In genomic region chr4:61837395-61837794, GRCh38 we compare ENCODE assay signal across 23 cellular contexts.
"Had no signal": no experiment of that assay in that cellular context is flagged by ENCODE, and none has a peak within 500 bp of the region (broad histone marks: within the 10 kb centered on the region; RNA-seq: fewer than 3 reads in every experiment).

No MANE protein-coding gene starts in this region.

- H3K36me3 Mint-ChIP-seq: activated naive CD4-positive, alpha-beta T cell treated with anti-CD3 and anti-CD28 coated beads, Interleukin-2, amount 50 U/mL, for 24 hours had no signal

- H3K4me3 ChIP-seq: breast epithelium, Peyer's patch had no signal

- H3K27me3 Mint-ChIP-seq: activated CD8-positive, alpha-beta T cell treated with anti-CD3 and anti-CD28 coated beads for 36 hours; activated naive CD4-positive, alpha-beta T cell treated with anti-CD3 and anti-CD28 coated beads, Interleukin-2, amount 50 U/mL, for 24 hours had no signal

- H3K4me3 Mint-ChIP-seq: activated CD8-positive, alpha-beta T cell treated with anti-CD3 and anti-CD28 coated beads for 36 hours; activated naive CD4-positive, alpha-beta T cell treated with anti-CD3 and anti-CD28 coated beads, Interleukin-2, amount 50 U/mL, for 24 hours; activated T-helper 1 cell treated with anti-CD3 and anti-CD28 coated beads, Interleukin-12 subunit alpha, Interleukin-12 subunit beta, Interleukin-2, Interleukin-4 antibody, amounts not matched to agents 30 ng/mL and 10 ng/mL and 1 ng/mL, durations not matched to agents 14 hours and 24 hours and 36 hours; T-helper 1 cell treated with Interleukin-12 subunit alpha and Interleukin-12 subunit beta and Interleukin-4 antibody, amounts not matched to agents 30 μg/mL and 1 μg/mL, for 36 hours had no signal

- H3K9me3 ChIP-seq: breast epithelium, Peyer's patch had no signal

- H3K36me3 ChIP-seq: breast epithelium, Peyer's patch, WERI-Rb-1 had no signal

- H3K27ac Mint-ChIP-seq: activated CD8-positive, alpha-beta T cell treated with anti-CD3 and anti-CD28 coated beads for 36 hours; activated naive CD4-positive, alpha-beta T cell treated with anti-CD3 and anti-CD28 coated beads, Interleukin-2, amount 50 U/mL, for 24 hours; activated T-helper 1 cell treated with anti-CD3 and anti-CD28 coated beads, Interleukin-12 subunit alpha, Interleukin-12 subunit beta, Interleukin-2, Interleukin-4 antibody, amounts not matched to agents 30 ng/mL and 10 ng/mL and 1 ng/mL, durations not matched to agents 14 hours and 24 hours and 36 hours; T-helper 1 cell treated with Interleukin-12 subunit alpha and Interleukin-12 subunit beta and Interleukin-4 antibody, amounts not matched to agents 30 μg/mL and 1 μg/mL, for 36 hours had no signal

- H3K27ac ChIP-seq: breast epithelium, Peyer's patch, WERI-Rb-1 had no signal

- DNase-seq: activated CD4-positive, alpha-beta T cell treated with anti-CD3 and anti-CD28 coated beads for 4 hours; activated CD8-positive, alpha-beta memory T cell treated with anti-CD3 and anti-CD28 coated beads, Interleukin-2, amount 50 U/mL, for 4 hours; activated CD8-positive, alpha-beta T cell treated with anti-CD3 and anti-CD28 coated beads for 36 hours; activated effector memory CD4-positive, alpha-beta T cell treated with Interleukin-2 at 50 U/mL for 16 hours; activated naive CD4-positive, alpha-beta T cell; activated T-cell treated with anti-CD3 and anti-CD28 coated beads, Interleukin-2, amount 50 U/mL, for 1 hour; aorta; central memory CD4-positive, alpha-beta T cell; Kasumi-1; KBM-7; NCI-H1048; NCI-H1930; NCI-H2171; NCI-H2227 treated with DMSO at 0.1 percent for 48 hours; NCI-H526; NCI-H82; Peyer's patch; SHP77 treated with DMSO at 0.1 percent for 48 hours; WERI-Rb-1 had no signal

- H3K4me1 ChIP-seq: breast epithelium, Peyer's patch had no signal

- H3K4me1 Mint-ChIP-seq: activated naive CD4-positive, alpha-beta T cell treated with anti-CD3 and anti-CD28 coated beads, Interleukin-2, amount 50 U/mL, for 24 hours had no signal

- H3K27me3 ChIP-seq: breast epithelium, Peyer's patch had no signal
